35 cellular contexts compared by ENCODE assay signal in the genomic region with DNA sequence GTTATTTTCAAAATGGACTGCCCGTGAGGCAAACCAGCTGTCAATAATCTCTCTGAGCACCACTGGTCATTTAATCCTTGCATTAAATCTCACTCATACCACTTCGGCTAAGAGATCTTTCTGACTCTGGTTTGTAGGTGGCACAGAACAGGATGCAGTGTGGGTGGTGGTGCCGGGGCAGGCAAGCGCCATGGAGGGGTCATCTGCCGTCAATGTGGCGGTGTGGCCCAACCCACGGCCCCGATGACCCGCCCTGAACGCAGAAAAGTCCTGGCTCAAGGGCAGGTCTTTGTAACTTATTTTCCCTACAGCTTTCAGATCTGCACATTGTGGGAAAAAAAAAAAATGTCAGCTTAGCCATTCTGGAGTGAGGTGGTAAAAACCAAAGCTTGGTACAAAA.
"Had no signal": no experiment of that assay in that cellular context is flagged by ENCODE, and none has a peak within 500 bp of the region (broad histone marks: within the 10 kb centered on the region; RNA-seq: fewer than 3 reads in every experiment).

No MANE protein-coding gene starts in this region.

- DNase-seq: activated B cell treated with CpG ODN at 0.5 μM for 24 hours; activated CD4-positive, alpha-beta memory T cell treated with anti-CD3 and anti-CD28 coated beads for 36 hours; activated CD4-positive, alpha-beta T cell treated with anti-CD3 and anti-CD28 coated beads for 4 hours; activated CD4-positive, alpha-beta T cell treated with anti-CD3 and anti-CD28 coated beads, Interleukin-2, amount 10 ng/mL, durations not matched to agents 24 days and 14 days; activated CD4-positive, alpha-beta T cell treated with anti-CD3 and anti-CD28 coated beads, Interleukin-2, amount 50 U/mL, for 1 hour; activated CD4-positive, alpha-beta T cell treated with anti-CD3 and anti-CD28 coated beads, Interleukin-2, amount 50 U/mL, for 4 hours; activated CD4-positive, CD25-positive, alpha-beta regulatory T cell treated with anti-CD3 and anti-CD28 coated beads, Interleukin-2, amount 50 U/mL, for 72 hours; activated CD8-positive, alpha-beta memory T cell treated with anti-CD3 and anti-CD28 coated beads, Interleukin-2, amount 50 U/mL, for 4 hours; activated CD8-positive, alpha-beta T cell treated with anti-CD3 and anti-CD28 coated beads for 36 hours; activated effector memory CD4-positive, alpha-beta T cell treated with anti-CD3 and anti-CD28 coated beads, Interleukin-2, amount 50 U/mL, for 16 hours; activated gamma-delta T cell treated with Interleukin-2 at 50 U/mL for 16 hours; activated naive CD4-positive, alpha-beta T cell; activated naive CD4-positive, alpha-beta T cell treated with anti-CD3 and anti-CD28 coated beads for 36 hours; activated naive CD4-positive, alpha-beta T cell treated with anti-CD3 and anti-CD28 coated beads, Interleukin-2, amount 50 U/mL, for 16 hours; activated naive CD8-positive, alpha-beta T cell treated with anti-CD3 and anti-CD28 coated beads for 36 hours; activated T-cell treated with anti-CD3 and anti-CD28 coated beads for 4 hours; activated T-cell treated with anti-CD3 and anti-CD28 coated beads, Interleukin-2, amount 50 U/mL, for 1 hour; activated T-cell treated with anti-CD3 and anti-CD28 coated beads, Interleukin-2, amount 50 U/mL, for 4 hours; activated T-cell treated with anti-CD3 and anti-CD28 coated beads, Interleukin-2, amount 50 U/mL, for 72 hours; adrenal gland; amniotic stem cell; aorta; body of pancreas; brain microvascular endothelial cell; central memory CD4-positive, alpha-beta T cell; T-helper 1 cell; T-helper 2 cell; T-helper 9 cell had no signal

- H3K4me3 ChIP-seq: adrenal gland, body of pancreas, breast epithelium had no signal

- H3K9me3 ChIP-seq: adrenal gland, body of pancreas, breast epithelium had no signal

- H3K4me1 ChIP-seq: adrenal gland, body of pancreas, breast epithelium had no signal

- H3K27ac ChIP-seq: adrenal gland, body of pancreas, brain microvascular endothelial cell, breast epithelium, VCaP had no signal

- H3K4me3 Mint-ChIP-seq: activated B cell treated with CpG ODN at 0.5 μM for 24 hours; activated CD4-positive, alpha-beta memory T cell treated with anti-CD3 and anti-CD28 coated beads for 36 hours; activated CD4-positive, alpha-beta T cell treated with anti-CD3 and anti-CD28 coated beads, Interleukin-2, amount 10 ng/mL, durations not matched to agents 24 days and 14 days; activated CD8-positive, alpha-beta T cell treated with anti-CD3 and anti-CD28 coated beads for 36 hours; activated naive CD4-positive, alpha-beta T cell treated with anti-CD3 and anti-CD28 coated beads for 36 hours; activated naive CD8-positive, alpha-beta T cell treated with anti-CD3 and anti-CD28 coated beads for 36 hours; activated T-cell treated with anti-CD3 and anti-CD28 coated beads, Interleukin-2, amount 50 U/mL, for 4 hours; activated T-cell treated with anti-CD3 and anti-CD28 coated beads, Interleukin-2, amount 50 U/mL, for 72 hours; activated T-helper 1 cell treated with anti-CD3 and anti-CD28 coated beads, Interleukin-12 subunit alpha, Interleukin-12 subunit beta, Interleukin-2, Interleukin-4 antibody, amounts not matched to agents 30 ng/mL and 10 ng/mL and 1 ng/mL, durations not matched to agents 14 hours and 24 hours and 36 hours; activated T-helper 17 cell treated with anti-CD3 and anti-CD28 coated beads, Interleukin-2, amount 50 U/mL, for 72 hours; T-helper 1 cell treated with Interleukin-12 subunit alpha and Interleukin-12 subunit beta and Interleukin-4 antibody, amounts not matched to agents 30 μg/mL and 1 μg/mL, for 36 hours; T-helper 2 cell treated with Interferon-gamma antibody and Interleukin-4, amounts not matched to agents 5 μg/mL and 100 μg/mL, for 36 hours had no signal

- H3K4me1 Mint-ChIP-seq: activated B cell treated with CpG ODN at 0.5 μM for 24 hours; activated CD4-positive, alpha-beta T cell treated with anti-CD3 and anti-CD28 coated beads, Interleukin-2, amount 10 ng/mL, durations not matched to agents 24 days and 14 days; activated naive CD8-positive, alpha-beta T cell treated with anti-CD3 and anti-CD28 coated beads for 36 hours; activated T-helper 17 cell treated with anti-CD3 and anti-CD28 coated beads, Interleukin-2, amount 50 U/mL, for 72 hours had no signal

- ATAC-seq: activated CD8-positive, alpha-beta T cell treated with anti-CD3 and anti-CD28 coated beads for 36 hours; activated naive CD4-positive, alpha-beta T cell treated with anti-CD3 and anti-CD28 coated beads, Interleukin-2, amount 50 U/mL, for 72 hours; activated T-cell treated with anti-CD3 and anti-CD28 coated beads, Interleukin-2, amount 50 U/mL, for 4 hours; activated T-cell treated with anti-CD3 and anti-CD28 coated beads, Interleukin-2, amount 50 U/mL, for 72 hours; activated T-helper 17 cell treated with anti-CD3 and anti-CD28 coated beads, Interleukin-2, amount 50 U/mL, for 72 hours; body of pancreas had no signal

- H3K27ac Mint-ChIP-seq: activated B cell treated with CpG ODN at 0.5 μM for 24 hours; activated CD4-positive, alpha-beta memory T cell treated with anti-CD3 and anti-CD28 coated beads for 36 hours; activated CD4-positive, alpha-beta T cell treated with anti-CD3 and anti-CD28 coated beads, Interleukin-2, amount 10 ng/mL, durations not matched to agents 24 days and 14 days; activated CD8-positive, alpha-beta T cell treated with anti-CD3 and anti-CD28 coated beads for 36 hours; activated naive CD4-positive, alpha-beta T cell treated with anti-CD3 and anti-CD28 coated beads for 36 hours; activated naive CD4-positive, alpha-beta T cell treated with anti-CD3 and anti-CD28 coated beads, Interleukin-2, amount 50 U/mL, for 72 hours; activated naive CD8-positive, alpha-beta T cell treated with anti-CD3 and anti-CD28 coated beads for 36 hours; activated T-cell treated with anti-CD3 and anti-CD28 coated beads, Interleukin-2, amount 50 U/mL, for 72 hours; activated T-helper 1 cell treated with anti-CD3 and anti-CD28 coated beads, Interleukin-12 subunit alpha, Interleukin-12 subunit beta, Interleukin-2, Interleukin-4 antibody, amounts not matched to agents 30 ng/mL and 10 ng/mL and 1 ng/mL, durations not matched to agents 14 hours and 24 hours and 36 hours; activated T-helper 17 cell treated with anti-CD3 and anti-CD28 coated beads, Interleukin-2, amount 50 U/mL, for 72 hours; T-helper 1 cell treated with Interleukin-12 subunit alpha and Interleukin-12 subunit beta and Interleukin-4 antibody, amounts not matched to agents 30 μg/mL and 1 μg/mL, for 36 hours; T-helper 2 cell treated with Interferon-gamma antibody and Interleukin-4, amounts not matched to agents 5 μg/mL and 100 μg/mL, for 36 hours had no signal

- H3K36me3 ChIP-seq: adrenal gland, brain microvascular endothelial cell, breast epithelium had no signal

- H3K27me3 Mint-ChIP-seq: activated CD4-positive, alpha-beta T cell treated with anti-CD3 and anti-CD28 coated beads, Interleukin-2, amount 10 ng/mL, durations not matched to agents 24 days and 14 days had no signal

- H3K36me3 Mint-ChIP-seq: activated CD4-positive, alpha-beta memory T cell treated with anti-CD3 and anti-CD28 coated beads for 36 hours; activated naive CD4-positive, alpha-beta T cell treated with anti-CD3 and anti-CD28 coated beads, Interleukin-2, amount 50 U/mL, for 72 hours; activated naive CD8-positive, alpha-beta T cell treated with anti-CD3 and anti-CD28 coated beads for 36 hours had no signal

- H3K9me3 Mint-ChIP-seq: activated B cell treated with CpG ODN at 0.5 μM for 24 hours; activated CD4-positive, alpha-beta memory T cell treated with anti-CD3 and anti-CD28 coated beads for 36 hours; activated CD4-positive, alpha-beta T cell treated with anti-CD3 and anti-CD28 coated beads, Interleukin-2, amount 10 ng/mL, durations not matched to agents 24 days and 14 days; activated CD8-positive, alpha-beta T cell treated with anti-CD3 and anti-CD28 coated beads for 36 hours; activated naive CD4-positive, alpha-beta T cell treated with anti-CD3 and anti-CD28 coated beads for 36 hours; activated naive CD4-positive, alpha-beta T cell treated with anti-CD3 and anti-CD28 coated beads, Interleukin-2, amount 50 U/mL, for 72 hours; activated naive CD8-positive, alpha-beta T cell treated with anti-CD3 and anti-CD28 coated beads for 36 hours; activated T-cell treated with anti-CD3 and anti-CD28 coated beads, Interleukin-2, amount 50 U/mL, for 4 hours; activated T-cell treated with anti-CD3 and anti-CD28 coated beads, Interleukin-2, amount 50 U/mL, for 72 hours; activated T-helper 1 cell treated with anti-CD3 and anti-CD28 coated beads, Interleukin-12 subunit alpha, Interleukin-12 subunit beta, Interleukin-2, Interleukin-4 antibody, amounts not matched to agents 30 ng/mL and 10 ng/mL and 1 ng/mL, durations not matched to agents 14 hours and 24 hours and 36 hours; activated T-helper 17 cell treated with anti-CD3 and anti-CD28 coated beads, Interleukin-2, amount 50 U/mL, for 72 hours; T-helper 1 cell treated with Interleukin-12 subunit alpha and Interleukin-12 subunit beta and Interleukin-4 antibody, amounts not matched to agents 30 μg/mL and 1 μg/mL, for 36 hours; T-helper 2 cell treated with Interferon-gamma antibody and Interleukin-4, amounts not matched to agents 5 μg/mL and 100 μg/mL, for 36 hours had no signal

- H3K27me3 ChIP-seq: brain microvascular endothelial cell had no signal
